13 cellular contexts compared by ENCODE assay signal in the genomic region with DNA sequence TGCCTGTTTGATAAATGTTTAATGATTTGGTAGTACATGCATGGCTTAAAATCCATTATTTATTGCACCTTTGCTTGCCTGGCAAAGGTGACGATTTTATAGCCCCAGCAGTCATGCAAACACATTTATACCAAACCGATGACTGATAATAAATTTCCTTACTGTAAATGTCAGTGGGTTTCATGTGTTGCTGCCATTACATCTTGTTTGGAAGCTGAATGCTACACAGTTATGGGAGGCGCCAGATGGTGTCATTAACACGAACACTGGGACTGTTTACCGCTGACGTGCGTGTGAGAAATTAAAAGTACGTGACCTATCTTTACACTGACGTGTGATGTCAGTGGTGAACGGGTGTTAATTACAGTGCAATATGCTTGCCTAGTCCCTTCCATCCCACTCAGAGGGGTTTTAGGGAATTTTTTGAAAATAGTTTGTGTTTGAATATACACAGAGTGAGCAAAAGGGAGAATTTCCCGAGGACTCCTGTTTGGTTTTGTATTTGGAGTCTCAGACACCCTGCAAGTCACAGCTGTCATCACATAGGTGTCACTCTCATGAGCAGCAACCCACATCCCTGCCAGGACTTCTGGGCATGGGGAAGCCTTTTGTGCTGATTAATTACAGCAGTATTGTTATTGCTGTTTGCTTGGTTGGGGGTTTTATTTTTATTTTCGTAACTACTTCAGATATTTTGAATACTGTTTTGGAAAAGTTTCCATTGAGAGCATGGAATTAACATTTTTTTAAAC.
DNase-seq lines count a peak whose midpoint lies in the region; ATAC-seq and FAIRE-seq lines count a peak whose summit lies in the region.
"Had no signal": no experiment of that assay in that cellular context is flagged by ENCODE, and none has a peak within 500 bp of the region (broad histone marks: within the 10 kb centered on the region; RNA-seq: fewer than 3 reads in every experiment).

No MANE protein-coding gene starts in this region.

- DNase-seq in DMS53 treated with DMSO at 0.1 percent for 48 hours (lab: John Stamatoyannopoulos, UW; ENCODE audit: unreplicated experiment) (peak; percentile 68), NCI-H2029 treated with DMSO at 0.1 percent for 48 hours (lab: John Stamatoyannopoulos, UW) (peak; percentile 74), SHP77 (lab: John Stamatoyannopoulos, UW) (peak; percentile 98 to 99), left kidney (ENCODE audit: low read depth, low spot score) (peak; percentile 35), LoVo (ENCODE audit: low spot score) (no peak), urothelium cell line (ENCODE audit: low spot score) (no peak)
- no peak for DNase-seq in stimulated activated CD4-positive, alpha-beta T cell treated with anti-CD3 and anti-CD28 coated beads, Interleukin-12 subunit alpha, Interleukin-12 subunit beta, amount 100 ng/mL, for 4 hours
- DNase-seq: activated CD4-positive, alpha-beta T cell treated with anti-CD3 and anti-CD28 coated beads for 1 hour; activated T-cell treated with anti-CD3 and anti-CD28 coated beads, Interleukin-2, amount 50 U/mL, for 4 hours; dorsolateral prefrontal cortex; GM23248; stimulated activated CD4-positive, alpha-beta T cell treated with anti-CD3 and anti-CD28 coated beads, Interleukin-2, amount 100 ng/mL, for 48 hours had no signal

- no peak for ATAC-seq in HG02763 (IDR thresholded peaks at IDR 0.05; ENCODE audit: unreplicated experiment)
- ATAC-seq: activated T-cell treated with anti-CD3 and anti-CD28 coated beads, Interleukin-2, amount 50 U/mL, for 4 hours had no signal

- FAIRE-seq in urothelium cell line (lab: Jason Lieb, UNC): no peak

Comparison
In these comparisons a context has a peak if more than half of its experiments do, and no peak if none do; other contexts are left out.
1. DNase-seq: peak in DMS53 treated with DMSO at 0.1 percent for 48 hours (single experiment), NCI-H2029 treated with DMSO at 0.1 percent for 48 hours (single experiment), SHP77 (2 of 2) and left kidney (single experiment); none in stimulated activated CD4-positive, alpha-beta T cell treated with anti-CD3 and anti-CD28 coated beads, Interleukin-12 subunit alpha, Interleukin-12 subunit beta, amount 100 ng/mL, for 4 hours (single experiment), LoVo (single experiment) and urothelium cell line (single experiment).